ENCODE assay signal across 8 cellular contexts in the genomic region with DNA sequence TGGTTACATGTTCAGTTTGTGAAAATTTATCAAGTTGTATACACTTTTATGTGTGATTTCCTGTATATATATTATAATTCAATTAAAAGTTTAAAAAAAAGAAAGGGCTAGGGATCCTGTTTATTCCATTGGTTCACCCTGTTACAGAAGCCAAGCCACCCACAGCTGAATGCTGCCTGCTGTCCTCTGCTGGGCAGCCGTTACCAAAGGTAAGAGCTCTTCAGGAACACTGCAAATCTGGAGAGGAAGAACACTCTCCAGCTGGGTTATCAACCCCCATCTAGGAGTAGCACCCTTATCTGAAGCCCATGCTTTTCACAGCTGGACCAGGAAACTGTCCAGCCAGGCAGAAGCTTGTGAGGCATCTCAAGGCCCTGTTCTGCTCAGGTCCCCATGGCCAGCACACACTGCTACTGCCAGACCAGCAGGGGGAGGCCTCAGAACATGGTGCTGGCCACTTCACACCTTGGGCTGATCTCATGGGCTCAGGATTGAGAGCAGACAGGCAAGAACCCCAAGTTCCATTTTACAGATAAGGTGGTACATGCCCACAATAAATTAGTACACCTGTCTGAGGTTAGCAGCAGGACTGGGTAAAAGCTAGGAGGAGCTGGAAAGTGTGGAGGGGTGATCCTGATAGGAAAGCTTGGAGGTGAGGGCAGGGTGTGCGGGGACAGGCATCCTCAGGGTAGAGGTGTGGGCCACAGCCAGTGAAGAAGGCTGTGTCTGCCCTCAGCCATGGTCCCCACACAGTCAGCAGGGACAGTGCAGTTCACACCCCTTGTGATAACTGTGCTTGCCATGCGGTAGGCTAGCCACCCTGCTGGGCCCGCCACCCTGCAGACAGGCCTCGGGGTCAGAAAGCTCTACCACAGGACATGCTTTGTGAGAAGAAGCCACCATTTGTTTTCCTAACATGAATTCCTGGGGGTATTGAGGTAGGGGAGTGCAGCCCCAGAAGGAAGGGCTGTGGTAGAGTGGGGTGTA. TPM values are rescaled to one million over a fixed set of nuclear protein-coding genes. Genes with fewer than 3 reads are reported as not detected.
DNase-seq lines count a peak whose midpoint lies in the region; ATAC-seq and TF ChIP-seq lines count a peak whose summit lies in the region.

No MANE protein-coding gene starts in this region.

- peak overlapping the region; percentile 51 for H3K56ac ChIP-seq in mesendoderm (ENCODE audit: low read length)

- no peaks in the 10 kb centered on the region for H3K27me3 ChIP-seq in mesendoderm (ENCODE audit: insufficient read depth, low read length, poor library complexity)
- no peaks in the 10 kb centered on the region for H3K27me3 ChIP-seq in tibial nerve

- peaks cover 32% of the 10 kb centered on the region for H3K4me1 Mint-ChIP-seq in WTC11

- peak overlapping the region; percentile 22 for H3K9ac ChIP-seq in mesendoderm (ENCODE audit: low read length)

- H3K27ac Mint-ChIP-seq in WTC11, result peak overlapping the region; percentile 71; the same call in 1 of the 2 replicates

- no peak overlapping the region for H3K23ac ChIP-seq in mesendoderm (ENCODE audit: low read length)

- no peaks in the 10 kb centered on the region for H3K36me3 Mint-ChIP-seq in WTC11

- H3K27me3 Mint-ChIP-seq in WTC11 (ENCODE audit: low read depth), result no peaks in the 10 kb centered on the region

- H3K18ac ChIP-seq in mesendoderm (ENCODE audit: low read length), result no peak overlapping the region

- peaks cover 3% of the 10 kb centered on the region for H3K4me1 ChIP-seq in mesendoderm (ENCODE audit: control insufficient read depth, low read depth, low read length)
- peaks cover 0 to 49% (median 3%) of the 10 kb centered on the region in 4 donors for H3K4me1 ChIP-seq in tibial nerve

- no peak overlapping the region for H2BK120ac ChIP-seq in mesendoderm (ENCODE audit: low read depth, low read length)

- peak; percentile 84 for ATAC-seq in WTC11
- no peak for ATAC-seq in HG03135 (IDR thresholded peaks at IDR 0.05; ENCODE audit: unreplicated experiment)

- no peaks in the 10 kb centered on the region for H3K9me3 Mint-ChIP-seq in WTC11

- H2BK5ac ChIP-seq in mesendoderm (ENCODE audit: low read length), result no peak overlapping the region

- no peaks in the 10 kb centered on the region for H3K79me1 ChIP-seq in mesendoderm (ENCODE audit: low read length)

- H3K36me3 ChIP-seq in mesendoderm (ENCODE audit: control insufficient read depth, insufficient read depth, low read length) (no peaks in the 10 kb centered on the region), tibial nerve (peaks cover 0 to 58% (median 3%) of the 10 kb centered on the region in 3 donors)

- no peak for TF ChIP-seq POLR2A in NB4 (IDR thresholded peaks at IDR 0.05; ENCODE audit: extremely low read depth, insufficient read length)
- TF ChIP-seq POLR2A in tibial nerve (IDR thresholded peaks at IDR 0.05), result no peak

- no peaks in the 10 kb centered on the region for H3K9me3 ChIP-seq in tibial nerve

- H3K4me3 Mint-ChIP-seq in WTC11, result no peak overlapping the region

- DNase-seq in DMS153 (lab: John Stamatoyannopoulos, UW) (peak; percentile 6), DMS153 treated with DMSO at 0.1 percent for 48 hours (lab: John Stamatoyannopoulos, UW; ENCODE audit: unreplicated experiment) (no peak), NB4 (ENCODE audit: low read depth) (peak; percentile 73), WTC11 (ENCODE audit: low spot score) (peak; percentile 70), coronary artery (ENCODE audit: low spot score) (no peak), mesendoderm (peak; percentile 89), tibial nerve (ENCODE audit: low spot score in 2 of 2) (peak in 1 of 2 donors; percentile 41)

- CTCF ChIA-PET in WTC11 (lab: Charles Lee), result interaction anchor here (0.5 to 7.9 kb wide), 36 partner anchors 9 to 749 kb away, joined by 3 to 122 read pairs (median 5); partner anchors contain the start of genes DRC3 and TOM1L2

- no peak overlapping the region for H2BK15ac ChIP-seq in mesendoderm (replicated peaks; ENCODE audit: low read depth)

- H3K79me2 ChIP-seq in mesendoderm (ENCODE audit: control insufficient read depth, insufficient read depth, low read length), result no peaks in the 10 kb centered on the region

- POLR2A ChIA-PET in WTC11 (lab: Charles Lee), result no interaction called here

- no peak overlapping the region for H3K4me3 ChIP-seq in NB4 (ENCODE audit: low read depth, low read length)
- H3K4me3 ChIP-seq in coronary artery, result no peak overlapping the region
- no peak overlapping the region for H3K4me3 ChIP-seq in mesendoderm (ENCODE audit: low read length)
- no peak overlapping the region for H3K4me3 ChIP-seq in tibial nerve

- H4K8ac ChIP-seq in mesendoderm (ENCODE audit: low read depth, low read length), result no peak overlapping the region

- no CpG with 5 or more reads among the region's 5 CpGs for WGBS in mesendoderm (ENCODE audit: extremely low coverage, insufficient coverage, low lambda C conversion rate)
- WGBS in tibial nerve, 2 donors, result 86 to 87% methylated on average over 5 of the region's 5 CpGs

- H4K5ac ChIP-seq in mesendoderm (ENCODE audit: low read length), result no peak overlapping the region

- peak; percentile 76 for TF ChIP-seq CTCF in NB4 (IDR thresholded peaks at IDR 0.05; ENCODE audit: low read depth, low read length)
- peak; percentile 59 for TF ChIP-seq CTCF in WTC11 (IDR thresholded peaks at IDR 0.05)
- TF ChIP-seq CTCF in coronary artery (IDR thresholded peaks at IDR 0.05), result peak; percentile 24
- TF ChIP-seq CTCF in tibial nerve (IDR thresholded peaks at IDR 0.05), result peak; percentile 34 to 79 (median 56)

- H3K27ac ChIP-seq in coronary artery (no peak overlapping the region), mesendoderm (ENCODE audit: low read depth, low read length) (no peak overlapping the region), tibial nerve (peak overlapping the region in 1 of 4 donors; percentile 8)

- no peak overlapping the region for H3K4ac ChIP-seq in mesendoderm (ENCODE audit: low read depth, low read length)

- no peak for TF ChIP-seq EP300 in tibial nerve (IDR thresholded peaks at IDR 0.05)

- H3K4me2 ChIP-seq in mesendoderm (ENCODE audit: low read length), result no peak overlapping the region

- H2AK5ac ChIP-seq in mesendoderm (ENCODE audit: low read length), result peak overlapping the region; percentile 50

TF ChIP-seq in WTC11, 78 proteins besides CTCF, POLR2A, EP300 and RAD21:
- TF ChIP-seq AFF4 (CRISPR knock-in tag; IDR thresholded peaks at IDR 0.05; ENCODE audit: borderline replicate concordance) (no peak), ETV6 (CRISPR knock-in tag; IDR thresholded peaks at IDR 0.05) (no peak)
- TF ChIP-seq, protein P1, sequence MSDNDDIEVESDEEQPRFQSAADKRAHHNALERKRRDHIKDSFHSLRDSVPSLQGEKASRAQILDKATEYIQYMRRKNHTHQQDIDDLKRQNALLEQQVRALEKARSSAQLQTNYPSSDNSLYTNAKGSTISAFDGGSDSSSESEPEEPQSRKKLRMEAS (CRISPR knock-in tag; IDR thresholded peaks at IDR 0.05), result peak; percentile 52; the same call in 1 of the 2 replicates

RNA-seq across cellular contexts. Expression of gene SREBF1, which starts 54.3 kb away (rescaled TPM):
- total RNA-seq in WTC11 (2021), result 72.3 to 93.7 TPM (median 76.7 TPM) in 3 replicates
- polyA plus RNA-seq in mesendoderm (2013, experiment 1 of 2), result 59.1 TPM
- polyA plus RNA-seq in mesendoderm (2013, experiment 2 of 2), result 55.4 TPM
- total RNA-seq in tibial nerve, result 100 to 1,000 TPM; 115 to 253 (median 191) TPM

Comparison
In these comparisons a context has a peak if more than half of its experiments do, and no peak if none do; other contexts are left out.
1. DNase-seq: peak in DMS153 (single experiment), NB4 (single experiment), WTC11 (single experiment) and mesendoderm (single experiment); none in DMS153 treated with DMSO at 0.1 percent for 48 hours (single experiment) and coronary artery (single experiment).
2. CTCF ChIP-seq: peak in every context shown above with its lines; median percentile 76 in NB4; 59 in WTC11; 56 in tibial nerve; 24 in coronary artery.